ENCODE assay signal across 30 cellular contexts in genomic region chr2:115568643-115569042, GRCh38.
"Had no signal": no experiment of that assay in that cellular context is flagged by ENCODE, and none has a peak within 500 bp of the region (broad histone marks: within the 10 kb centered on the region; RNA-seq: fewer than 3 reads in every experiment).

No MANE protein-coding gene starts in this region.

- H3K27me3 ChIP-seq: adrenal gland, ascending aorta, breast epithelium, cardiac muscle cell, colonic mucosa, esophagus squamous epithelium, gastroesophageal sphincter had no signal

- H3K36me3 ChIP-seq: adrenal gland, ascending aorta, breast epithelium, cardiac muscle cell, colonic mucosa, esophagus squamous epithelium, gastroesophageal sphincter had no signal

- H3K9me3 Mint-ChIP-seq: brain had no signal

- H3K36me3 Mint-ChIP-seq: activated naive CD4-positive, alpha-beta T cell treated with anti-CD3 and anti-CD28 coated beads, Interleukin-2, amount 50 U/mL, for 24 hours; activated naive CD8-positive, alpha-beta T cell treated with anti-CD3 and anti-CD28 coated beads for 36 hours; brain had no signal

- H3K27me3 Mint-ChIP-seq: activated CD4-positive, alpha-beta T cell treated with anti-CD3 and anti-CD28 coated beads, Interleukin-2, amount 10 ng/mL, durations not matched to agents 7 days and 5 days; activated CD8-positive, alpha-beta T cell treated with anti-CD3 and anti-CD28 coated beads for 36 hours; activated naive CD4-positive, alpha-beta T cell treated with anti-CD3 and anti-CD28 coated beads, Interleukin-2, amount 50 U/mL, for 24 hours; activated naive CD8-positive, alpha-beta T cell treated with anti-CD3 and anti-CD28 coated beads for 36 hours; activated naive CD8-positive, alpha-beta T cell treated with anti-CD3 and anti-CD28 coated beads, Interleukin-2, amount 50 U/mL, for 24 hours; brain had no signal

- H3K27ac Mint-ChIP-seq: activated CD4-positive, alpha-beta T cell treated with anti-CD3 and anti-CD28 coated beads, Interleukin-2, amount 10 ng/mL, durations not matched to agents 7 days and 5 days; activated CD8-positive, alpha-beta T cell treated with anti-CD3 and anti-CD28 coated beads for 36 hours; activated naive CD4-positive, alpha-beta T cell treated with anti-CD3 and anti-CD28 coated beads for 36 hours; activated naive CD4-positive, alpha-beta T cell treated with anti-CD3 and anti-CD28 coated beads, Interleukin-2, amount 50 U/mL, for 24 hours; activated naive CD8-positive, alpha-beta T cell treated with anti-CD3 and anti-CD28 coated beads for 36 hours; activated naive CD8-positive, alpha-beta T cell treated with anti-CD3 and anti-CD28 coated beads, Interleukin-2, amount 50 U/mL, for 24 hours; activated T-helper 2 cell treated with anti-CD3 and anti-CD28 coated beads, Interferon-gamma antibody, Interleukin-2, Interleukin-4, amounts not matched to agents 10 μg/mL and 5 μg/mL and 100 μg/mL, durations not matched to agents 14 hours and 24 hours and 36 hours; brain had no signal

- H3K4me3 Mint-ChIP-seq: activated CD4-positive, alpha-beta T cell treated with anti-CD3 and anti-CD28 coated beads, Interleukin-2, amount 10 ng/mL, durations not matched to agents 7 days and 5 days; activated CD8-positive, alpha-beta T cell treated with anti-CD3 and anti-CD28 coated beads for 36 hours; activated naive CD4-positive, alpha-beta T cell treated with anti-CD3 and anti-CD28 coated beads for 36 hours; activated naive CD4-positive, alpha-beta T cell treated with anti-CD3 and anti-CD28 coated beads, Interleukin-2, amount 50 U/mL, for 24 hours; activated naive CD8-positive, alpha-beta T cell treated with anti-CD3 and anti-CD28 coated beads for 36 hours; activated naive CD8-positive, alpha-beta T cell treated with anti-CD3 and anti-CD28 coated beads, Interleukin-2, amount 50 U/mL, for 24 hours; activated T-cell treated with anti-CD3 and anti-CD28 coated beads, Interleukin-2, amount 50 U/mL, for 4 hours; brain had no signal

- ATAC-seq: activated CD8-positive, alpha-beta T cell treated with anti-CD3 and anti-CD28 coated beads for 36 hours; activated naive CD8-positive, alpha-beta T cell treated with anti-CD3 and anti-CD28 coated beads, Interleukin-2, amount 50 U/mL, for 24 hours; activated T-cell treated with anti-CD3 and anti-CD28 coated beads, Interleukin-2, amount 50 U/mL, for 4 hours; gastroesophageal sphincter had no signal

- H3K4me1 Mint-ChIP-seq: activated CD4-positive, alpha-beta T cell treated with anti-CD3 and anti-CD28 coated beads, Interleukin-2, amount 10 ng/mL, durations not matched to agents 7 days and 5 days; activated naive CD4-positive, alpha-beta T cell treated with anti-CD3 and anti-CD28 coated beads, Interleukin-2, amount 50 U/mL, for 24 hours; activated naive CD8-positive, alpha-beta T cell treated with anti-CD3 and anti-CD28 coated beads for 36 hours; activated naive CD8-positive, alpha-beta T cell treated with anti-CD3 and anti-CD28 coated beads, Interleukin-2, amount 50 U/mL, for 24 hours; brain had no signal

- H3K27ac ChIP-seq: adrenal gland, ascending aorta, breast epithelium, cardiac muscle cell, colonic mucosa, epithelial cell of prostate, esophagus squamous epithelium, gastroesophageal sphincter had no signal

- H3K4me3 ChIP-seq: adrenal gland, ascending aorta, breast epithelium, cardiac muscle cell, colonic mucosa, esophagus squamous epithelium, gastroesophageal sphincter had no signal

- H3K9me3 ChIP-seq: adrenal gland, ascending aorta, breast epithelium, colonic mucosa, esophagus squamous epithelium, gastroesophageal sphincter had no signal

- H3K4me1 ChIP-seq: adrenal gland, ascending aorta, breast epithelium, colonic mucosa, esophagus squamous epithelium, gastroesophageal sphincter had no signal

- FAIRE-seq: endometrium, endothelial cell of umbilical vein had no signal

- DNase-seq: activated CD4-positive, alpha-beta T cell treated with anti-CD3 and anti-CD28 coated beads for 1 hour; activated CD4-positive, alpha-beta T cell treated with anti-CD3 and anti-CD28 coated beads for 4 hours; activated CD4-positive, alpha-beta T cell treated with anti-CD3 and anti-CD28 coated beads, Interleukin-2, amount 10 ng/mL, durations not matched to agents 7 days and 5 days; activated CD4-positive, alpha-beta T cell treated with anti-CD3 and anti-CD28 coated beads, Interleukin-2, amount 50 U/mL, for 48 hours; activated CD8-positive, alpha-beta memory T cell treated with anti-CD3 and anti-CD28 coated beads for 24 hours; activated CD8-positive, alpha-beta T cell treated with anti-CD3 and anti-CD28 coated beads for 36 hours; activated effector memory CD4-positive, alpha-beta T cell treated with anti-CD3 and anti-CD28 coated beads, Interleukin-2, amount 50 U/mL, for 16 hours; activated naive CD4-positive, alpha-beta T cell treated with anti-CD3 and anti-CD28 coated beads for 36 hours; activated naive CD8-positive, alpha-beta T cell treated with anti-CD3 and anti-CD28 coated beads for 36 hours; activated naive CD8-positive, alpha-beta T cell treated with anti-CD3 and anti-CD28 coated beads, Interleukin-2, amount 50 U/mL, for 24 hours; activated T-cell treated with anti-CD3 and anti-CD28 coated beads, Interleukin-2, amount 50 U/mL, for 4 hours; adrenal gland; central memory CD4-positive, alpha-beta T cell; cerebellar nuclear complex; colonic mucosa; effector CD8-positive, alpha-beta T cell; esophagus squamous epithelium; foreskin melanocyte; head of caudate nucleus; T-helper 2 cell had no signal
